ENCODE assay signal across 18 cellular contexts in genomic region chr5:114265661-114266060, GRCh38.
DNase-seq lines count a peak whose midpoint lies in the region; ATAC-seq and TF ChIP-seq lines count a peak whose summit lies in the region.
"Had no signal": no experiment of that assay in that cellular context is flagged by ENCODE, and none has a peak within 500 bp of the region (broad histone marks: within the 10 kb centered on the region; RNA-seq: fewer than 3 reads in every experiment).

No MANE protein-coding gene starts in this region.

- no peak overlapping the region for H3K4me3 ChIP-seq in left ventricle myocardium inferior
- H3K4me3 ChIP-seq: BLaER1, GM12878, GM23248 had no signal

- TF ChIP-seq CTCF in WTC11 (IDR thresholded peaks at IDR 0.05): no peak
- no peak for TF ChIP-seq CTCF in CD14-positive monocyte (IDR thresholded peaks at IDR 0.05)
- no peak for TF ChIP-seq CTCF in left ventricle myocardium inferior (IDR thresholded peaks at IDR 0.05; ENCODE audit: borderline replicate concordance)

- CTCF ChIA-PET in WTC11 (lab: Charles Lee): no interaction called here

- no peak for ATAC-seq in WTC11
- peak; percentile 28 for ATAC-seq in stimulated activated memory B cell treated with anti-CD40 and anti-IgM and Interleukin-4, amounts not matched to agents 10 μg/mL and 1 μg/mL and 100 μg/mL, for 72 hours
- ATAC-seq: GM12878 had no signal

- H3K27ac ChIP-seq in left ventricle myocardium inferior (replicated peaks): no peak overlapping the region
- H3K27ac ChIP-seq: 22Rv1, BLaER1, GM23248 had no signal

- DNase-seq in DMS53 (lab: John Stamatoyannopoulos, UW): peak; percentile 7
- DNase-seq in DMS53 treated with DMSO at 0.1 percent for 48 hours (lab: John Stamatoyannopoulos, UW; ENCODE audit: unreplicated experiment): no peak
- DNase-seq in WTC11 (ENCODE audit: low spot score): no peak
- no peak for DNase-seq in CD14-positive monocyte (ENCODE audit: low spot score)
- DNase-seq in left ventricle myocardium inferior: no peak
- DNase-seq: Calu3; CD4-positive, alpha-beta memory T cell; COR-L47; DMS79; GDM1; GM23248; H7; HCEC 1CT had no signal

- H3K27ac Mint-ChIP-seq in WTC11 (no peak overlapping the region), CD14-positive monocyte (no peak overlapping the region)
- H3K27ac Mint-ChIP-seq in stimulated activated memory B cell treated with anti-CD40 and anti-IgM and Interleukin-4, amounts not matched to agents 10 μg/mL and 1 μg/mL and 100 μg/mL, for 72 hours: no peak overlapping the region
- H3K27ac Mint-ChIP-seq: B cell; CD4-positive, alpha-beta memory T cell had no signal

- H3K36me3 ChIP-seq in left ventricle myocardium inferior: no peaks in the 10 kb centered on the region
- H3K36me3 ChIP-seq: BLaER1 had no signal

- H3K4me1 Mint-ChIP-seq in WTC11: 0 out of 2 replicates have a peak, but pooled peaks cover 6% of the 10 kb centered on the region
- H3K4me1 Mint-ChIP-seq in stimulated activated memory B cell treated with anti-CD40 and anti-IgM and Interleukin-4, amounts not matched to agents 10 μg/mL and 1 μg/mL and 100 μg/mL, for 72 hours: no peaks in the 10 kb centered on the region
- no peaks in the 10 kb centered on the region for H3K4me1 Mint-ChIP-seq in CD14-positive monocyte
- H3K4me1 Mint-ChIP-seq: B cell; CD4-positive, alpha-beta memory T cell had no signal

- H3K27me3 Mint-ChIP-seq in WTC11 (ENCODE audit: low read depth): no peaks in the 10 kb centered on the region
- no peaks in the 10 kb centered on the region for H3K27me3 Mint-ChIP-seq in stimulated activated memory B cell treated with anti-CD40 and anti-IgM and Interleukin-4, amounts not matched to agents 10 μg/mL and 1 μg/mL and 100 μg/mL, for 72 hours
- H3K27me3 Mint-ChIP-seq in CD14-positive monocyte (ENCODE audit: low read depth in 3 of 3): peaks cover 0 to 2% (median 0%) of the 10 kb centered on the region in 3 donors
- H3K27me3 Mint-ChIP-seq: B cell; CD4-positive, alpha-beta memory T cell had no signal

- H3K36me3 Mint-ChIP-seq in WTC11: no peaks in the 10 kb centered on the region
- no peaks in the 10 kb centered on the region for H3K36me3 Mint-ChIP-seq in stimulated activated memory B cell treated with anti-CD40 and anti-IgM and Interleukin-4, amounts not matched to agents 10 μg/mL and 1 μg/mL and 100 μg/mL, for 72 hours
- no peaks in the 10 kb centered on the region for H3K36me3 Mint-ChIP-seq in CD14-positive monocyte
- H3K36me3 Mint-ChIP-seq: CD4-positive, alpha-beta memory T cell had no signal

- intact Hi-C loops in CD14-positive monocyte (cut with micrococcal nuclease) (no loop called here), left ventricle myocardium inferior (cut with micrococcal nuclease) (no loop called here)

- no peaks in the 10 kb centered on the region for H3K9me3 ChIP-seq in left ventricle myocardium inferior (replicated peaks)
- H3K9me3 ChIP-seq: BLaER1 had no signal

- H3K4me3 Mint-ChIP-seq in WTC11: no peak overlapping the region
- no peak overlapping the region for H3K4me3 Mint-ChIP-seq in stimulated activated memory B cell treated with anti-CD40 and anti-IgM and Interleukin-4, amounts not matched to agents 10 μg/mL and 1 μg/mL and 100 μg/mL, for 72 hours
- H3K4me3 Mint-ChIP-seq in CD14-positive monocyte: no peak overlapping the region
- H3K4me3 Mint-ChIP-seq: B cell; CD4-positive, alpha-beta memory T cell had no signal

- POLR2A ChIA-PET in WTC11 (lab: Charles Lee): no interaction called here

- H3K9me3 Mint-ChIP-seq in WTC11: peaks cover 1% of the 10 kb centered on the region; the same call in 1 of the 2 replicates
- H3K9me3 Mint-ChIP-seq in stimulated activated memory B cell treated with anti-CD40 and anti-IgM and Interleukin-4, amounts not matched to agents 10 μg/mL and 1 μg/mL and 100 μg/mL, for 72 hours: no peaks in the 10 kb centered on the region
- peaks cover 0 to 3% (median 0%) of the 10 kb centered on the region in 7 donors for H3K9me3 Mint-ChIP-seq in CD14-positive monocyte

- H3K4me1 ChIP-seq in left ventricle myocardium inferior: no peaks in the 10 kb centered on the region
- H3K4me1 ChIP-seq: BLaER1 had no signal

- H3K27me3 ChIP-seq in left ventricle myocardium inferior (ENCODE audit: low read depth): no peaks in the 10 kb centered on the region
- H3K27me3 ChIP-seq: BLaER1 had no signal

TF ChIP-seq in WTC11, 78 proteins besides CTCF, POLR2A, EP300 and RAD21:
- TF ChIP-seq TEAD4 (CRISPR knock-in tag; IDR thresholded peaks at IDR 0.05): no peak
- peak; percentile 59; the same call in 1 of the 2 replicates for TF ChIP-seq HMGA2 (CRISPR knock-in tag; IDR thresholded peaks at IDR 0.05)
